In genomic region chr19:40223135-40223822, GRCh38 we compare ENCODE assay signal across 12 cellular contexts. TPM values are rescaled to one million over a fixed set of nuclear protein-coding genes. Genes with fewer than 3 reads are reported as not detected.
DNase-seq lines count a peak whose midpoint lies in the region; ATAC-seq and TF ChIP-seq lines count a peak whose summit lies in the region.
"Had no signal": no experiment of that assay in that cellular context is flagged by ENCODE, and none has a peak within 500 bp of the region (broad histone marks: within the 10 kb centered on the region; RNA-seq: fewer than 3 reads in every experiment).

No MANE protein-coding gene starts in this region.

- H3K79me2 ChIP-seq in PC-3 (ENCODE audit: low read length) (no peaks in the 10 kb centered on the region), neural progenitor cell (ENCODE audit: low read depth) (no peaks in the 10 kb centered on the region)

- H3K4me1 ChIP-seq in PC-3 (ENCODE audit: insufficient read depth, low read length) (peaks cover 19% of the 10 kb centered on the region), neural progenitor cell (no peaks in the 10 kb centered on the region)

- H3K27ac ChIP-seq in PC-3 (ENCODE audit: low read length) = no peak overlapping the region
- no peak overlapping the region for H3K27ac ChIP-seq in neural progenitor cell
- H3K27ac ChIP-seq: SJCRH30 had no signal

- TF ChIP-seq CTCF in PC-3 (conservative IDR thresholded peaks at IDR 0.05; ENCODE audit: low read depth, low read length) = no peak
- no peak for TF ChIP-seq CTCF in neural progenitor cell (IDR thresholded peaks at IDR 0.05)
- no peak for TF ChIP-seq CTCF in GM10266 (IDR thresholded peaks at IDR 0.05; ENCODE audit: control insufficient read depth, insufficient read depth, low read depth, missing control alignments)

- H3F3A ChIP-seq in PC-3 (ENCODE audit: low read length, unreplicated experiment) (no peaks in the 10 kb centered on the region), neural progenitor cell (ENCODE audit: low read depth) (peaks cover 6% of the 10 kb centered on the region)

- intact Hi-C loops in PC-3 (cut with micrococcal nuclease) = no loop called here

- peak; percentile 12 for ATAC-seq in PC-3
- peak; percentile 67 for ATAC-seq in activated naive CD8-positive, alpha-beta T cell treated with anti-CD3 and anti-CD28 coated beads, Interleukin-2, amount 10 ng/mL, durations not matched to agents 7 days and 5 days (ENCODE audit: low read depth)
- no peak for ATAC-seq in GM18498 (IDR thresholded peaks at IDR 0.05; ENCODE audit: unreplicated experiment)
- ATAC-seq in HG03097 (IDR thresholded peaks at IDR 0.05; ENCODE audit: low FRiP score, unreplicated experiment) = no peak
- ATAC-seq in stimulated activated memory B cell treated with anti-CD40 and anti-IgM and Interleukin-4, amounts not matched to agents 10 μg/mL and 1 μg/mL and 100 μg/mL, for 72 hours = no peak
- ATAC-seq: left ventricle myocardium superior had no signal

- no peaks in the 10 kb centered on the region for H3K9me2 ChIP-seq in PC-3 (replicated peaks; ENCODE audit: low read length)

- H3K9me3 ChIP-seq in PC-3 (ENCODE audit: low read length) = no peaks in the 10 kb centered on the region
- H3K9me3 ChIP-seq in neural progenitor cell (ENCODE audit: low read depth) = no peaks in the 10 kb centered on the region
- H3K9me3 ChIP-seq: SJCRH30 had no signal

- peaks cover 17% of the 10 kb centered on the region for H3K4me1 Mint-ChIP-seq in activated naive CD8-positive, alpha-beta T cell treated with anti-CD3 and anti-CD28 coated beads, Interleukin-2, amount 10 ng/mL, durations not matched to agents 7 days and 5 days
- peaks cover 4% of the 10 kb centered on the region for H3K4me1 Mint-ChIP-seq in neural progenitor cell
- H3K4me1 Mint-ChIP-seq in stimulated activated memory B cell treated with anti-CD40 and anti-IgM and Interleukin-4, amounts not matched to agents 10 μg/mL and 1 μg/mL and 100 μg/mL, for 72 hours = peaks cover 28% of the 10 kb centered on the region

- H2AFZ ChIP-seq in PC-3 (ENCODE audit: low read length) (peak overlapping the region; percentile 55; the same call in 1 of the 2 replicates), neural progenitor cell (replicated peaks) (no peak overlapping the region)

- H4K20me1 ChIP-seq in PC-3 (ENCODE audit: low read length) (no peaks in the 10 kb centered on the region), neural progenitor cell (ENCODE audit: low read depth) (peaks cover 5% of the 10 kb centered on the region)

- H3K36me3 ChIP-seq in H7 (replicated peaks; ENCODE audit: control insufficient read depth, insufficient read depth, low read length) = no peaks in the 10 kb centered on the region
- no peaks in the 10 kb centered on the region for H3K36me3 ChIP-seq in PC-3 (ENCODE audit: low read depth, low read length)
- no peaks in the 10 kb centered on the region for H3K36me3 ChIP-seq in neural progenitor cell
- H3K36me3 ChIP-seq: SJCRH30 had no signal

- peaks cover 1% of the 10 kb centered on the region for H3K9me3 Mint-ChIP-seq in activated naive CD8-positive, alpha-beta T cell treated with anti-CD3 and anti-CD28 coated beads, Interleukin-2, amount 10 ng/mL, durations not matched to agents 7 days and 5 days
- H3K9me3 Mint-ChIP-seq in neural progenitor cell = peaks cover 3% of the 10 kb centered on the region
- peaks cover 3% of the 10 kb centered on the region for H3K9me3 Mint-ChIP-seq in stimulated activated memory B cell treated with anti-CD40 and anti-IgM and Interleukin-4, amounts not matched to agents 10 μg/mL and 1 μg/mL and 100 μg/mL, for 72 hours

- H3K27me3 ChIP-seq in H7 (ENCODE audit: control insufficient read depth, insufficient read depth, low read length) (peaks cover 13% of the 10 kb centered on the region), PC-3 (ENCODE audit: low read length) (no peaks in the 10 kb centered on the region), neural progenitor cell (peaks cover 88% of the 10 kb centered on the region)

- DNase-seq in H7 = peak; percentile 99
- DNase-seq in PC-3 = peak; percentile 51
- DNase-seq in activated naive CD8-positive, alpha-beta T cell treated with anti-CD3 and anti-CD28 coated beads, Interleukin-2, amount 10 ng/mL, durations not matched to agents 7 days and 5 days = peak; percentile 67
- DNase-seq in neural progenitor cell (ENCODE audit: low spot score) = peak; percentile 33
- no peak for DNase-seq in GM10266 (ENCODE audit: extremely low spot score)
- DNase-seq: COR-L47, left ventricle myocardium superior, NCI-H226, SJCRH30 had no signal

- CTCF ChIA-PET in PC-3 (lab: Charles Lee) = no interaction called here

- H3K4me2 ChIP-seq in PC-3 (ENCODE audit: low read length) (peak overlapping the region; percentile 38; the same call in 1 of the 2 replicates), neural progenitor cell (peak overlapping the region; percentile 6)

- H3K4me3 ChIP-seq in H7 (ENCODE audit: insufficient read depth, low read depth, low read length) (peak overlapping the region; percentile 31), PC-3 (ENCODE audit: low read length) (no peak overlapping the region), neural progenitor cell (peak overlapping the region; percentile 1)
- H3K4me3 ChIP-seq: SJCRH30 had no signal

- H3K9ac ChIP-seq in PC-3 (ENCODE audit: low read length) (no peak overlapping the region), neural progenitor cell (no peak overlapping the region)

- POLR2A ChIA-PET in PC-3 (lab: Charles Lee; ENCODE audit: unreplicated experiment) = no interaction called here
- POLR2A ChIA-PET in activated naive CD8-positive, alpha-beta T cell treated with anti-CD3 and anti-CD28 coated beads, Interleukin-2, amount 10 ng/mL, durations not matched to agents 7 days and 5 days (lab: Charles Lee) = no interaction called here

- no peaks in the 10 kb centered on the region for H3K36me3 Mint-ChIP-seq in activated naive CD8-positive, alpha-beta T cell treated with anti-CD3 and anti-CD28 coated beads, Interleukin-2, amount 10 ng/mL, durations not matched to agents 7 days and 5 days
- no peaks in the 10 kb centered on the region for H3K36me3 Mint-ChIP-seq in neural progenitor cell
- H3K36me3 Mint-ChIP-seq in stimulated activated memory B cell treated with anti-CD40 and anti-IgM and Interleukin-4, amounts not matched to agents 10 μg/mL and 1 μg/mL and 100 μg/mL, for 72 hours = peaks cover 6% of the 10 kb centered on the region

- no TSS peak for BruUV-seq in PC-3 (replicated peaks; lab: Mats Ljungman, UMichigan)

- peaks cover 74% of the 10 kb centered on the region for H3K27me3 Mint-ChIP-seq in activated naive CD8-positive, alpha-beta T cell treated with anti-CD3 and anti-CD28 coated beads, Interleukin-2, amount 10 ng/mL, durations not matched to agents 7 days and 5 days
- peaks cover 48% of the 10 kb centered on the region for H3K27me3 Mint-ChIP-seq in neural progenitor cell (ENCODE audit: insufficient read depth, low read depth)
- peaks cover 58% of the 10 kb centered on the region for H3K27me3 Mint-ChIP-seq in stimulated activated memory B cell treated with anti-CD40 and anti-IgM and Interleukin-4, amounts not matched to agents 10 μg/mL and 1 μg/mL and 100 μg/mL, for 72 hours

- no peak overlapping the region for H3K27ac Mint-ChIP-seq in activated naive CD8-positive, alpha-beta T cell treated with anti-CD3 and anti-CD28 coated beads, Interleukin-2, amount 10 ng/mL, durations not matched to agents 7 days and 5 days
- H3K27ac Mint-ChIP-seq in neural progenitor cell = no peak overlapping the region
- no peak overlapping the region for H3K27ac Mint-ChIP-seq in stimulated activated memory B cell treated with anti-CD40 and anti-IgM and Interleukin-4, amounts not matched to agents 10 μg/mL and 1 μg/mL and 100 μg/mL, for 72 hours

- H3K4me3 Mint-ChIP-seq in activated naive CD8-positive, alpha-beta T cell treated with anti-CD3 and anti-CD28 coated beads, Interleukin-2, amount 10 ng/mL, durations not matched to agents 7 days and 5 days = no peak overlapping the region
- no peak overlapping the region for H3K4me3 Mint-ChIP-seq in neural progenitor cell
- no peak overlapping the region for H3K4me3 Mint-ChIP-seq in stimulated activated memory B cell treated with anti-CD40 and anti-IgM and Interleukin-4, amounts not matched to agents 10 μg/mL and 1 μg/mL and 100 μg/mL, for 72 hours

RNA-seq across cellular contexts. Expression of gene CCNP, which starts 3.2 kb away (rescaled TPM):
- total RNA-seq in H7 (2014; rRNA removed; shearing (Covaris generic)) = 0.87 TPM in 1 of 2 replicates, not detected in the other
- total RNA-seq in PC-3 (2014; rRNA removed) (not detected in 2 replicates), neural progenitor cell (ENCODE audit: low replicate concordance) (1.7 TPM in 1 of 2 replicates, not detected in the other)
- total RNA-seq in activated naive CD8-positive, alpha-beta T cell treated with anti-CD3 and anti-CD28 coated beads, Interleukin-2, amount 10 ng/mL, durations not matched to agents 7 days and 5 days = under 1 TPM; 0.53 to 0.99 TPM
- total RNA-seq: left ventricle myocardium superior, SJCRH30 had no signal

RNA-seq across cellular contexts. Expression of gene TTC9B, which starts 5.1 kb away (rescaled TPM):
- not detected in 2 replicates for total RNA-seq in H7 (2014; rRNA removed; shearing (Covaris generic))
- total RNA-seq in PC-3 (2014; rRNA removed) (0.15 and 0.17 TPM in 2 replicates), neural progenitor cell (ENCODE audit: low replicate concordance) (not detected in 2 replicates)
- not detected for total RNA-seq in activated naive CD8-positive, alpha-beta T cell treated with anti-CD3 and anti-CD28 coated beads, Interleukin-2, amount 10 ng/mL, durations not matched to agents 7 days and 5 days
- total RNA-seq: left ventricle myocardium superior, SJCRH30 had no signal

RNA-seq across cellular contexts. Expression of gene MAP3K10, which starts 32.1 kb away (rescaled TPM):
- total RNA-seq in H7 (2014; rRNA removed; shearing (Covaris generic)) = 16.7 and 24.5 TPM in 2 replicates
- 11.2 and 13.0 TPM in 2 replicates for total RNA-seq in PC-3 (2014; rRNA removed)
- 10 to 100 TPM; 25.6 to 26.4 TPM for total RNA-seq in activated naive CD8-positive, alpha-beta T cell treated with anti-CD3 and anti-CD28 coated beads, Interleukin-2, amount 10 ng/mL, durations not matched to agents 7 days and 5 days
- 5.7 and 21.6 TPM in 2 replicates for total RNA-seq in neural progenitor cell (ENCODE audit: low replicate concordance)

Comparison
In these comparisons a context has a peak if more than half of its experiments do, and no peak if none do; other contexts are left out.
1. ATAC-seq: peak in PC-3 (single experiment) and activated naive CD8-positive, alpha-beta T cell treated with anti-CD3 and anti-CD28 coated beads, Interleukin-2, amount 10 ng/mL, durations not matched to agents 7 days and 5 days (single experiment); none in GM18498 (single experiment), HG03097 (single experiment) and stimulated activated memory B cell treated with anti-CD40 and anti-IgM and Interleukin-4, amounts not matched to agents 10 μg/mL and 1 μg/mL and 100 μg/mL, for 72 hours (single experiment).